Comparison of ENCODE assay signal across 1 cellular context in the genomic region with DNA sequence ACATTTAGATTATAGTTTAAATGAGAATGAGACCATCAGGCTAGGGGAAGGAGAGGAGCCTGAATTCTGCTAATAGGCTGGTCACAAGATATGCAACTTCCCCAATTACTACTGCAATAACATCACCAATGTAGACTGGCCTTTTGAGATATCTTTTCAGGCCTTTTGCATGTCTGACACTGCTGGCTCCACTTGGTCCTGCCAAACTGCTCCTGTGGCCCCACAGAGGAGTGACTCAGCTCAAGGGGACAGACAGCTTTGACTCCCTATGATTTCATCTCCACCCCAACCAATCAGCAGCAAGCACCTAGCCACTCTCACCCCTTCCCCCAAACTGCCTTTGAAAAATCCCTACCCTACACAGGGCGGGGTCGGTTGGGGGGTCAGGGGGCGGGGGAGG.
TF ChIP-seq lines count a peak whose summit lies in the region.

No MANE protein-coding gene starts in this region.

TF ChIP-seq in SK-N-SH treated with all-trans-retinoic acid at 6 μM for 48 hours, 23 proteins besides CTCF, POLR2A, EP300 and RAD21 (continued from another document):
- no peak for TF ChIP-seq PPARA (CRISPR knock-in tag; IDR thresholded peaks at IDR 0.05; ENCODE audit: borderline replicate concordance)
- no peak for TF ChIP-seq ZC3H10 (CRISPR knock-in tag; IDR thresholded peaks at IDR 0.05)
- TF ChIP-seq ISL1 (CRISPR knock-in tag; IDR thresholded peaks at IDR 0.05): no peak
- no peak for TF ChIP-seq ZFP3 (CRISPR knock-in tag; IDR thresholded peaks at IDR 0.05)
- TF ChIP-seq ZNF565 (CRISPR knock-in tag; conservative IDR thresholded peaks at IDR 0.05; ENCODE audit: low read depth): no peak
- TF ChIP-seq, protein P1, sequence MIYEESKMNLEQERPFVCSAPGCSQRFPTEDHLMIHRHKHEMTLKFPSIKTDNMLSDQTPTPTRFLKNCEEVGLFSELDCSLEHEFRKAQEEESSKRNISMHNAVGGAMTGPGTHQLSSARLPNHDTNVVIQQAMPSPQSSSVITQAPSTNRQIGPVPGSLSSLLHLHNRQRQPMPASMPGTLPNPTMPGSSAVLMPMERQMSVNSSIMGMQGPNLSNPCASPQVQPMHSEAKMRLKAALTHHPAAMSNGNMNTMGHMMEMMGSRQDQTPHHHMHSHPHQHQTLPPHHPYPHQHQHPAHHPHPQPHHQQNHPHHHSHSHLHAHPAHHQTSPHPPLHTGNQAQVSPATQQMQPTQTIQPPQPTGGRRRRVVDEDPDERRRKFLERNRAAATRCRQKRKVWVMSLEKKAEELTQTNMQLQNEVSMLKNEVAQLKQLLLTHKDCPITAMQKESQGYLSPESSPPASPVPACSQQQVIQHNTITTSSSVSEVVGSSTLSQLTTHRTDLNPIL (CRISPR knock-in tag; IDR thresholded peaks at IDR 0.05; ENCODE audit: low read depth): no peak
- no peak for TF ChIP-seq ESRRG (CRISPR knock-in tag; IDR thresholded peaks at IDR 0.05)
- no peak for TF ChIP-seq RARB (CRISPR knock-in tag; IDR thresholded peaks at IDR 0.05)
- TF ChIP-seq, protein P2, sequence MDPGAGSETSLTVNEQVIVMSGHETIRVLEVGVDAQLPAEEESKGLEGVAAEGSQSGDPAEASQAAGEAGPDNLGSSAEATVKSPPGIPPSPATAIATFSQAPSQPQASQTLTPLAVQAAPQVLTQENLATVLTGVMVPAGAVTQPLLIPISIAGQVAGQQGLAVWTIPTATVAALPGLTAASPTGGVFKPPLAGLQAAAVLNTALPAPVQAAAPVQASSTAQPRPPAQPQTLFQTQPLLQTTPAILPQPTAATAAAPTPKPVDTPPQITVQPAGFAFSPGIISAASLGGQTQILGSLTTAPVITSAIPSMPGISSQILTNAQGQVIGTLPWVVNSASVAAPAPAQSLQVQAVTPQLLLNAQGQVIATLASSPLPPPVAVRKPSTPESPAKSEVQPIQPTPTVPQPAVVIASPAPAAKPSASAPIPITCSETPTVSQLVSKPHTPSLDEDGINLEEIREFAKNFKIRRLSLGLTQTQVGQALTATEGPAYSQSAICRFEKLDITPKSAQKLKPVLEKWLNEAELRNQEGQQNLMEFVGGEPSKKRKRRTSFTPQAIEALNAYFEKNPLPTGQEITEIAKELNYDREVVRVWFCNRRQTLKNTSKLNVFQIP (CRISPR knock-in tag; IDR thresholded peaks at IDR 0.05; ENCODE audit: borderline replicate concordance, low read depth): no peak
- TF ChIP-seq, protein P3, sequence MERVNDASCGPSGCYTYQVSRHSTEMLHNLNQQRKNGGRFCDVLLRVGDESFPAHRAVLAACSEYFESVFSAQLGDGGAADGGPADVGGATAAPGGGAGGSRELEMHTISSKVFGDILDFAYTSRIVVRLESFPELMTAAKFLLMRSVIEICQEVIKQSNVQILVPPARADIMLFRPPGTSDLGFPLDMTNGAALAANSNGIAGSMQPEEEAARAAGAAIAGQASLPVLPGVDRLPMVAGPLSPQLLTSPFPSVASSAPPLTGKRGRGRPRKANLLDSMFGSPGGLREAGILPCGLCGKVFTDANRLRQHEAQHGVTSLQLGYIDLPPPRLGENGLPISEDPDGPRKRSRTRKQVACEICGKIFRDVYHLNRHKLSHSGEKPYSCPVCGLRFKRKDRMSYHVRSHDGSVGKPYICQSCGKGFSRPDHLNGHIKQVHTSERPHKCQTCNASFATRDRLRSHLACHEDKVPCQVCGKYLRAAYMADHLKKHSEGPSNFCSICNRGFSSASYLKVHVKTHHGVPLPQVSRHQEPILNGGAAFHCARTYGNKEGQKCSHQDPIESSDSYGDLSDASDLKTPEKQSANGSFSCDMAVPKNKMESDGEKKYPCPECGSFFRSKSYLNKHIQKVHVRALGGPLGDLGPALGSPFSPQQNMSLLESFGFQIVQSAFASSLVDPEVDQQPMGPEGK (CRISPR knock-in tag; IDR thresholded peaks at IDR 0.05; ENCODE audit: borderline replicate concordance): no peak
- TF ChIP-seq ZNF8 (CRISPR knock-in tag; IDR thresholded peaks at IDR 0.05): no peak
- no peak for TF ChIP-seq ZNF70 (CRISPR knock-in tag; IDR thresholded peaks at IDR 0.05)
- TF ChIP-seq OSR1 (CRISPR knock-in tag; IDR thresholded peaks at IDR 0.05): no peak
